Comparison of ENCODE assay signal across 27 cellular contexts in the genomic region with DNA sequence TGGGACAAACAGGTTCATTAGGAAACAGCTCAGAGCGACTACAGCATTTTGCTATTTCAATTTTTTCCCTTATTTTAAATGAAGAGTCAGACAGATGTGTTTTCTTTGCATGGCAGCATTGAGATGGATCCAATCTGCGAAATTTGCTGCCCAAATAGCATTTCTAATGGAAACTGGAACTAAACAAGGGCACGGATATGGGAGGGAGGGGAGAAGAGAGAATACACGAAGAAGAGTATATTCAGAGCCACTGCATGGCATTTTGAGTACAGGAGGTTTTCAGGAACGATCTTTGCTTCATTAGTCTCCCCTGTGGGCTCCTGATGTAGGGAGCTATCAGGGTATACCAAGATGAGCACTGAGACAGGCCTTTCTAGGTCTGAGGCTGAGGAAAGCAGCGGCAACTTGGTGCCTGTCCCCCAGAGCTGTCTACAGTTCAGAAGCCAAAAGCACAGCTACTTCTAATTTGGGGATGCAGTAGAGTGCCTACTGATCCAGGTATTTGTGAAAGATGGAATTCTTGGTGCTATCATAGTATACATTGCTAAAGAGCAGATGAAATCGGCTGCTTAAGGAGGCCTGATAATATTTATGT.
"Had no signal": no experiment of that assay in that cellular context is flagged by ENCODE, and none has a peak within 500 bp of the region (broad histone marks: within the 10 kb centered on the region; RNA-seq: fewer than 3 reads in every experiment).

No MANE protein-coding gene starts in this region.

- H3K27ac Mint-ChIP-seq: activated CD4-positive, alpha-beta memory T cell treated with anti-CD3 and anti-CD28 coated beads, Interleukin-2, amount 10 ng/mL, durations not matched to agents 7 days and 5 days; activated CD4-positive, alpha-beta T cell treated with anti-CD3 and anti-CD28 coated beads, Interleukin-2, amount 10 ng/mL, durations not matched to agents 24 days and 14 days; activated naive CD4-positive, alpha-beta T cell treated with anti-CD3 and anti-CD28 coated beads, Interleukin-2, amount 10 ng/mL, durations not matched to agents 7 days and 5 days; activated naive CD8-positive, alpha-beta T cell treated with anti-CD3 and anti-CD28 coated beads, Interleukin-2, amount 50 U/mL, for 24 hours; activated T-cell treated with anti-CD3 and anti-CD28 coated beads, Interleukin-2, amount 50 U/mL, for 72 hours; immature natural killer cell; natural killer cell treated with Interleukin-12 subunit alpha and Interleukin-12 subunit beta and Interleukin-15 and Interleukin-18, amount 100 ng/mL, for 72 hours; stimulated activated effector memory CD8-positive, alpha-beta T cell treated with anti-CD3 and anti-CD28 coated beads, Interleukin-12 subunit alpha, Interleukin-12 subunit beta, amount 100 ng/mL, for 72 hours; T-cell; T-helper 2 cell treated with Interferon-gamma antibody and Interleukin-4, amounts not matched to agents 5 μg/mL and 100 μg/mL, for 36 hours; type B pancreatic cell had no signal

- H3K27ac ChIP-seq: breast epithelium, left ventricle myocardium inferior, neutrophil, parathyroid adenoma, right lobe of liver, stomach, thoracic aorta, vagina, VCaP had no signal

- H3K4me1 Mint-ChIP-seq: activated CD4-positive, alpha-beta memory T cell treated with anti-CD3 and anti-CD28 coated beads, Interleukin-2, amount 10 ng/mL, durations not matched to agents 7 days and 5 days; activated CD4-positive, alpha-beta T cell treated with anti-CD3 and anti-CD28 coated beads, Interleukin-2, amount 10 ng/mL, durations not matched to agents 24 days and 14 days; activated naive CD4-positive, alpha-beta T cell treated with anti-CD3 and anti-CD28 coated beads, Interleukin-2, amount 10 ng/mL, durations not matched to agents 7 days and 5 days; activated naive CD8-positive, alpha-beta T cell treated with anti-CD3 and anti-CD28 coated beads, Interleukin-2, amount 50 U/mL, for 24 hours; immature natural killer cell; stimulated activated effector memory CD8-positive, alpha-beta T cell treated with anti-CD3 and anti-CD28 coated beads, Interleukin-12 subunit alpha, Interleukin-12 subunit beta, amount 100 ng/mL, for 72 hours; T-cell had no signal

- DNase-seq: activated CD4-positive, alpha-beta memory T cell treated with anti-CD3 and anti-CD28 coated beads, Interleukin-2, amount 10 ng/mL, durations not matched to agents 7 days and 5 days; activated CD4-positive, alpha-beta T cell treated with anti-CD3 and anti-CD28 coated beads, Interleukin-2, amount 10 ng/mL, durations not matched to agents 24 days and 14 days; activated effector memory CD4-positive, alpha-beta T cell treated with anti-CD3 and anti-CD28 coated beads, Interleukin-2, amount 50 U/mL, for 16 hours; activated naive CD4-positive, alpha-beta T cell treated with anti-CD3 and anti-CD28 coated beads, Interleukin-2, amount 10 ng/mL, durations not matched to agents 7 days and 5 days; activated naive CD8-positive, alpha-beta T cell treated with anti-CD3 and anti-CD28 coated beads, Interleukin-2, amount 50 U/mL, for 24 hours; activated T-cell treated with anti-CD3 and anti-CD28 coated beads, Interleukin-2, amount 50 U/mL, for 72 hours; cortex of kidney; foreskin fibroblast; immature natural killer cell; kidney glomerular epithelial cell; left ventricle myocardium inferior; right lobe of liver; small intestine; stimulated activated CD4-positive, alpha-beta T cell treated with anti-CD3 and anti-CD28 coated beads, Interleukin-2, amount 100 ng/mL, for 24 hours; stomach; T-cell had no signal

- H3K27me3 Mint-ChIP-seq: activated CD4-positive, alpha-beta memory T cell treated with anti-CD3 and anti-CD28 coated beads, Interleukin-2, amount 10 ng/mL, durations not matched to agents 7 days and 5 days; activated CD4-positive, alpha-beta T cell treated with anti-CD3 and anti-CD28 coated beads, Interleukin-2, amount 10 ng/mL, durations not matched to agents 24 days and 14 days; activated naive CD4-positive, alpha-beta T cell treated with anti-CD3 and anti-CD28 coated beads, Interleukin-2, amount 10 ng/mL, durations not matched to agents 7 days and 5 days; activated naive CD8-positive, alpha-beta T cell treated with anti-CD3 and anti-CD28 coated beads, Interleukin-2, amount 50 U/mL, for 24 hours; natural killer cell treated with Interleukin-12 subunit alpha and Interleukin-12 subunit beta and Interleukin-15 and Interleukin-18, amount 100 ng/mL, for 72 hours; T-cell; type B pancreatic cell had no signal

- H3K4me3 Mint-ChIP-seq: activated CD4-positive, alpha-beta memory T cell treated with anti-CD3 and anti-CD28 coated beads, Interleukin-2, amount 10 ng/mL, durations not matched to agents 7 days and 5 days; activated CD4-positive, alpha-beta T cell treated with anti-CD3 and anti-CD28 coated beads, Interleukin-2, amount 10 ng/mL, durations not matched to agents 24 days and 14 days; activated naive CD4-positive, alpha-beta T cell treated with anti-CD3 and anti-CD28 coated beads, Interleukin-2, amount 10 ng/mL, durations not matched to agents 7 days and 5 days; activated naive CD8-positive, alpha-beta T cell treated with anti-CD3 and anti-CD28 coated beads, Interleukin-2, amount 50 U/mL, for 24 hours; activated T-cell treated with anti-CD3 and anti-CD28 coated beads, Interleukin-2, amount 50 U/mL, for 72 hours; immature natural killer cell; natural killer cell treated with Interleukin-12 subunit alpha and Interleukin-12 subunit beta and Interleukin-15 and Interleukin-18, amount 100 ng/mL, for 72 hours; stimulated activated effector memory CD8-positive, alpha-beta T cell treated with anti-CD3 and anti-CD28 coated beads, Interleukin-12 subunit alpha, Interleukin-12 subunit beta, amount 100 ng/mL, for 72 hours; T-cell; T-helper 2 cell treated with Interferon-gamma antibody and Interleukin-4, amounts not matched to agents 5 μg/mL and 100 μg/mL, for 36 hours; type B pancreatic cell had no signal

- ATAC-seq: activated CD4-positive, CD25-positive, alpha-beta regulatory T cell treated with anti-CD3 and anti-CD28 coated beads, Interleukin-2, amount 50 U/mL, for 24 hours; activated naive CD8-positive, alpha-beta T cell treated with anti-CD3 and anti-CD28 coated beads, Interleukin-2, amount 50 U/mL, for 24 hours; activated T-cell treated with anti-CD3 and anti-CD28 coated beads, Interleukin-2, amount 50 U/mL, for 72 hours; natural killer cell treated with Interleukin-12 subunit alpha and Interleukin-12 subunit beta and Interleukin-15 and Interleukin-18, amount 100 ng/mL, for 72 hours; right lobe of liver; stimulated activated effector memory CD8-positive, alpha-beta T cell treated with anti-CD3 and anti-CD28 coated beads, Interleukin-12 subunit alpha, Interleukin-12 subunit beta, amount 100 ng/mL, for 72 hours; T-cell had no signal

- H3K36me3 Mint-ChIP-seq: stimulated activated effector memory CD8-positive, alpha-beta T cell treated with anti-CD3 and anti-CD28 coated beads, Interleukin-12 subunit alpha, Interleukin-12 subunit beta, amount 100 ng/mL, for 72 hours had no signal

- H3K27me3 ChIP-seq: breast epithelium, neutrophil, right lobe of liver, stomach, vagina had no signal
